In genomic region chr19:39098365-39099269, GRCh38 we compare ENCODE assay signal across 1 cellular context.
TF ChIP-seq lines count a peak whose summit lies in the region.

No MANE protein-coding gene starts in this region.

TF ChIP-seq in H1, 55 proteins besides CTCF, POLR2A, EP300 and RAD21:
- TF ChIP-seq ATF3 (IDR thresholded peaks at IDR 0.05; ENCODE audit: insufficient read depth, low read depth, low read length) (no peak), KDM4A (IDR thresholded peaks at IDR 0.05; ENCODE audit: low read depth, low read length, severe bottlenecking) (peak; percentile 33), EZH2 (IDR thresholded peaks at IDR 0.05; ENCODE audit: low read depth, low read length, severe bottlenecking) (peak; percentile 33)
